Comparison of ENCODE assay signal across 18 cellular contexts in the genomic region with DNA sequence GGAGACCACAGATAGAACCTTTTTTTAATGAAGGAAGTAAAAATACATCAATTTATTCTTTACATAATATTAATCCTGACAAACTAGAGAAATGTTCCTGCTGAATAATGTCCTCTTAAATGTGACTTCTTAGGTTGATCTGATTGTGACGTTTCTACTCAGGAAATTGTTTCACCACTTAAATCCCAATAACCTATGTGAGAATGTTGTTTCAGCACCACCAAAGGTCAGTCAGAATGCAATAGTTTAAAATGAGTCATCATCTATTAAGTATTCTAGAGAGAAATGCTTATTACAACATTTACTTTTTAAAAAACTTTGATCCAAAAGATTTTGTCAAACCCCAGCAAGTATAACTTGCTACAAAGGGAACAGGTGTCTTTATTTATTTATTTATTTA.
DNase-seq lines count a peak whose midpoint lies in the region; ATAC-seq and TF ChIP-seq lines count a peak whose summit lies in the region.
"Had no signal": no experiment of that assay in that cellular context is flagged by ENCODE, and none has a peak within 500 bp of the region (broad histone marks: within the 10 kb centered on the region; RNA-seq: fewer than 3 reads in every experiment).

No MANE protein-coding gene starts in this region.

- DNase-seq in AG08396 (ENCODE audit: low spot score) (peak; percentile 3), IMR-90 (peak; percentile 89), choroid plexus epithelial cell (ENCODE audit: low read depth) (peak; percentile 93), non-pigmented ciliary epithelial cell (ENCODE audit: low read depth) (peak; percentile 70), DMS153 (lab: John Stamatoyannopoulos, UW) (no peak), HuH-7.5 (ENCODE audit: low spot score) (no peak), erythroblast (lab: John Stamatoyannopoulos, UW) (no peak)
- no peak for DNase-seq in stimulated activated CD4-positive, alpha-beta T cell treated with anti-CD3 and anti-CD28 coated beads, Interleukin-1b, Interleukin-23, amount 100 ng/mL, for 48 hours
- DNase-seq: amniotic stem cell; DND-41; left ventricle myocardium inferior; MM.1S; stimulated activated naive CD8-positive, alpha-beta T cell treated with anti-CD3 and anti-CD28 coated beads, Interleukin-15, Interleukin-2, amounts not matched to agents 100 U/mL and 50 U/mL, for 24 hours had no signal

- H4K5ac ChIP-seq in IMR-90 (ENCODE audit: low read depth, low read length), result no peak overlapping the region

- no peaks in the 10 kb centered on the region for H3K36me3 ChIP-seq in IMR-90 (ENCODE audit: control insufficient read depth, insufficient read depth, low read length)
- H3K36me3 ChIP-seq: BLaER1 treated with 17β-estradiol and CSF1 and Interleukin-3, amounts not matched to agents 10 nM and 100 nM; left ventricle myocardium inferior had no signal

- H4K91ac ChIP-seq in IMR-90 (ENCODE audit: insufficient read depth, low read depth, low read length), result no peak overlapping the region

- no TSS peak for BruUV-seq in IMR-90 (replicated peaks; lab: Mats Ljungman, UMichigan)

- no peak overlapping the region for H2AK5ac ChIP-seq in IMR-90 (ENCODE audit: low read depth, low read length)

- H3K27ac ChIP-seq in IMR-90 (ENCODE audit: insufficient read depth, low read length), result no peak overlapping the region
- H3K27ac ChIP-seq: BLaER1 treated with 17β-estradiol and CSF1 and Interleukin-3, amounts not matched to agents 10 nM and 100 nM; coronary artery; left ventricle myocardium inferior; parathyroid adenoma had no signal

- H3K9me1 ChIP-seq in IMR-90 (ENCODE audit: insufficient read depth, low read length), result no peaks in the 10 kb centered on the region

- no peak overlapping the region for H3K14ac ChIP-seq in IMR-90 (replicated peaks; ENCODE audit: low read depth, low read length)

- TF ChIP-seq POLR2A in IMR-90 (IDR thresholded peaks at IDR 0.05; ENCODE audit: low read depth, low read length) (no peak), erythroblast (IDR thresholded peaks at IDR 0.05; ENCODE audit: low read length) (no peak)

- CTCF ChIA-PET in IMR-90 (lab: Yijun Ruan, JAX), result no interaction called here

- H2BK5ac ChIP-seq in IMR-90 (ENCODE audit: low read depth, low read length, poor library complexity, severe bottlenecking), result no peak overlapping the region

- peak; percentile 59 for ATAC-seq in IMR-90 (ENCODE audit: low read depth)
- ATAC-seq: esophagus mucosa; stimulated activated naive CD8-positive, alpha-beta T cell treated with anti-CD3 and anti-CD28 coated beads, Interleukin-15, Interleukin-2, amounts not matched to agents 100 U/mL and 50 U/mL, for 24 hours; WTC11 had no signal

- no peak overlapping the region for H2BK20ac ChIP-seq in IMR-90 (ENCODE audit: low read depth, low read length)

- no peak for TF ChIP-seq CTCF in IMR-90 (conservative IDR thresholded peaks at IDR 0.05; ENCODE audit: low read depth, low read length)
- no peak for TF ChIP-seq CTCF in choroid plexus epithelial cell (conservative IDR thresholded peaks at IDR 0.05; ENCODE audit: low read depth, low read length)

- no peak overlapping the region for H3K23ac ChIP-seq in IMR-90 (ENCODE audit: low read depth, low read length)

- no peak overlapping the region for H2AFZ ChIP-seq in IMR-90 (replicated peaks; ENCODE audit: low read length, poor library complexity)
- H2AFZ ChIP-seq: parathyroid adenoma had no signal

- H2BK15ac ChIP-seq in IMR-90 (ENCODE audit: low read depth, low read length), result no peak overlapping the region

- H3K4ac ChIP-seq in IMR-90 (ENCODE audit: low read depth, low read length), result no peak overlapping the region

- 0 out of 2 replicates have a peak, but pooled peaks cover 2% of the 10 kb centered on the region for H3K4me1 ChIP-seq in IMR-90 (ENCODE audit: control insufficient read depth, insufficient read depth, low read length)

- intact Hi-C loops in IMR-90 (cut with micrococcal nuclease), result no loop called here

- H2BK120ac ChIP-seq in IMR-90 (ENCODE audit: low read depth, low read length), result no peak overlapping the region

- H4K8ac ChIP-seq in IMR-90 (ENCODE audit: low read depth in 2 of 2, low read length in 2 of 2), result no peak overlapping the region

- no peaks in the 10 kb centered on the region for H3K9me3 ChIP-seq in IMR-90 (ENCODE audit: control insufficient read depth, insufficient read depth, low read length)
- H3K9me3 ChIP-seq: BLaER1 treated with 17β-estradiol and CSF1 and Interleukin-3, amounts not matched to agents 10 nM and 100 nM; left ventricle myocardium inferior had no signal

- H3K4me2 ChIP-seq in IMR-90 (ENCODE audit: low read depth, low read length), result no peak overlapping the region
- H3K4me2 ChIP-seq: BLaER1 treated with 17β-estradiol and CSF1 and Interleukin-3, amounts not matched to agents 10 nM and 100 nM had no signal

- POLR2A ChIA-PET in IMR-90 (lab: Charles Lee; ENCODE audit: unreplicated experiment), result no interaction called here

- no CpG with 5 or more reads among the region's 1 CpG for WGBS in IMR-90 (ENCODE audit: extremely low coverage in 2 of 2, insufficient read length in 1 of 2), 2 experiments

- no peaks in the 10 kb centered on the region for H3K79me1 ChIP-seq in IMR-90 (ENCODE audit: low read depth in 1 of 2, low read length in 2 of 2)

- no peaks in the 10 kb centered on the region for H4K20me1 ChIP-seq in IMR-90 (ENCODE audit: insufficient read depth, low read length)
- H4K20me1 ChIP-seq: BLaER1 treated with 17β-estradiol and CSF1 and Interleukin-3, amounts not matched to agents 10 nM and 100 nM had no signal

- no peak overlapping the region for H2AK9ac ChIP-seq in IMR-90 (replicated peaks; ENCODE audit: low read depth, low read length, poor library complexity)

- H3K9ac ChIP-seq in IMR-90 (ENCODE audit: low read depth, low read length), result no peak overlapping the region
- H3K9ac ChIP-seq: BLaER1 treated with 17β-estradiol and CSF1 and Interleukin-3, amounts not matched to agents 10 nM and 100 nM; parathyroid adenoma had no signal

- dilution Hi-C loops in IMR-90 (cut with HindIII; ENCODE audit: low sequenced_read_pairs, unreplicated experiment), result no loop called here

- H3K4me3 ChIP-seq in IMR-90 (ENCODE audit: insufficient read depth, low read depth, low read length), result no peak overlapping the region
- H3K4me3 ChIP-seq in choroid plexus epithelial cell (ENCODE audit: low read depth, low read length), result no peak overlapping the region
- H3K4me3 ChIP-seq: BLaER1 treated with 17β-estradiol and CSF1 and Interleukin-3, amounts not matched to agents 10 nM and 100 nM; coronary artery; left ventricle myocardium inferior had no signal

- no peaks in the 10 kb centered on the region; the same call in 1 of the 2 replicates for H3K27me3 ChIP-seq in IMR-90 (ENCODE audit: control insufficient read depth, insufficient read depth, low read length)
- H3K27me3 ChIP-seq: BLaER1 treated with 17β-estradiol and CSF1 and Interleukin-3, amounts not matched to agents 10 nM and 100 nM had no signal

- H3K18ac ChIP-seq in IMR-90 (ENCODE audit: low read depth, low read length), result no peak overlapping the region

- no peak for TF ChIP-seq RAD21 in IMR-90 (IDR thresholded peaks at IDR 0.05; ENCODE audit: low read length)

- in situ Hi-C loops in IMR-90 (cut with MboI; ENCODE audit: low sequenced_read_pairs), result loop anchor here (25.0 kb wide), 1 partner anchor 562 kb away; no protein-coding TSS in a partner anchor

- no peak overlapping the region for H3K56ac ChIP-seq in IMR-90 (ENCODE audit: extremely low read depth, insufficient read depth, low read length)

TF ChIP-seq in IMR-90, 13 proteins besides CTCF, POLR2A, EP300 and RAD21:
- TF ChIP-seq MAZ (IDR thresholded peaks at IDR 0.05; ENCODE audit: borderline replicate concordance, low read depth, low read length) (no peak), CEBPB (IDR thresholded peaks at IDR 0.05; ENCODE audit: low read depth, low read length) (peak; percentile 76), FOS (IDR thresholded peaks at IDR 0.05; ENCODE audit: low read depth, low read length) (peak; percentile 75), BHLHE40 (IDR thresholded peaks at IDR 0.05; ENCODE audit: low read depth, low read length) (no peak), RFX5 (IDR thresholded peaks at IDR 0.05; ENCODE audit: low read depth, low read length) (no peak)
TF ChIP-seq in IMR-90: peak in this region for 2.

Comparison
In these comparisons a context has a peak if more than half of its experiments do, and no peak if none do; other contexts are left out.
1. DNase-seq: peak in AG08396 (single experiment), IMR-90 (single experiment), choroid plexus epithelial cell (single experiment) and non-pigmented ciliary epithelial cell (single experiment); none in DMS153 (single experiment), HuH-7.5 (single experiment), stimulated activated CD4-positive, alpha-beta T cell treated with anti-CD3 and anti-CD28 coated beads, Interleukin-1b, Interleukin-23, amount 100 ng/mL, for 48 hours (single experiment) and erythroblast (0 of 2).